17 cellular contexts compared by ENCODE assay signal in genomic region chr6:71077655-71078054, GRCh38.
"Had no signal": no experiment of that assay in that cellular context is flagged by ENCODE, and none has a peak within 500 bp of the region (broad histone marks: within the 10 kb centered on the region; RNA-seq: fewer than 3 reads in every experiment).

No MANE protein-coding gene starts in this region.

- H3K27ac ChIP-seq: stomach, suprapubic skin, testis, thoracic aorta, thyroid gland, tibial artery, tibial nerve, transverse colon, upper lobe of left lung, upper lobe of right lung, uterus, vagina had no signal

- ATAC-seq: stimulated activated effector memory CD8-positive, alpha-beta T cell treated with anti-CD3 and anti-CD28 coated beads, Interleukin-12 subunit alpha, Interleukin-12 subunit beta, amount 100 ng/mL, for 72 hours; stimulated activated memory B cell treated with anti-CD40 and anti-IgM and Interleukin-4, amounts not matched to agents 10 μg/mL and 1 μg/mL and 100 μg/mL, for 72 hours; stimulated activated naive B cell treated with anti-CD40 and anti-IgM and Interleukin-4, amounts not matched to agents 10 μg/mL and 1 μg/mL and 100 μg/mL, for 72 hours; stimulated activated naive CD8-positive, alpha-beta T cell treated with anti-CD3 and anti-CD28 coated beads, Interleukin-15, amount 100 ng/mL, for 72 hours; stimulated activated naive CD8-positive, alpha-beta T cell treated with anti-CD3 and anti-CD28 coated beads, Interleukin-15, Interleukin-2, amounts not matched to agents 100 U/mL and 50 U/mL, for 24 hours; upper lobe of right lung had no signal

- H3K4me1 ChIP-seq: testis had no signal

- H3K9me3 ChIP-seq: testis, thyroid gland, upper lobe of right lung had no signal

- H3K36me3 ChIP-seq: stomach, suprapubic skin, thoracic aorta, thyroid gland, tibial artery, tibial nerve, transverse colon, upper lobe of left lung, upper lobe of right lung, uterus, vagina had no signal

- H3K4me3 ChIP-seq: stomach, suprapubic skin, testis, thoracic aorta, thyroid gland, tibial artery, tibial nerve, transverse colon, upper lobe of left lung, upper lobe of right lung, uterus, vagina had no signal
